In the genomic region with DNA sequence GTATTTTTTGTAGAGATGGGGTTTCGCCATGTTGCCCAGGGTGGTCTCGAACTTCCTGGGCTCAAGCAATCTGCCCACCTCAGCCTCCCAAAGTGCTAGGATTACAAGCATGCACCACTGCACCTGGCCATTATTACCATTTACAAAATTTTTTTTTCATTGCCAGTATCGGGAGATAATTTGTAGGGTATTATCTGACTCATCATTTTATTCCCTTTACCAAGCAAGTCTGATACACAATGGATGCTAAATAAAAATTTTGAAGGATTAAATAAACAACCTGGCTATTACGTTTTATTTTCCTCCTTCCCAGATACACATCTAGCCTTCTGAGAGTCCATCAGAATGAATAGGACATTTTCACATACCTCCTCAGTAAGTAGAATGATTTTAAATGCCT, we compare ENCODE assay signal across 8 cellular contexts. TPM values are rescaled to one million over a fixed set of nuclear protein-coding genes. Genes with fewer than 3 reads are reported as not detected.
"Had no signal": no experiment of that assay in that cellular context is flagged by ENCODE, and none has a peak within 500 bp of the region (broad histone marks: within the 10 kb centered on the region; RNA-seq: fewer than 3 reads in every experiment).

No MANE protein-coding gene starts in this region.

- H3K27ac ChIP-seq: HL-60, KMS-11 had no signal

- FAIRE-seq: HTR-8/SVneo had no signal

- H3K4me2 ChIP-seq: KMS-11 had no signal

- DNase-seq: KBM-7, KG1 had no signal

- H3K9ac ChIP-seq: KMS-11 had no signal

RNA-seq across cellular contexts. Expression of gene CPN1, which starts 38.1 kb away (rescaled TPM):
- total RNA-seq: HT-29, HT1080 had no signal
- polyA plus RNA-seq: IgD-negative memory B cell had no signal
